ENCODE assay signal across 23 cellular contexts in the genomic region with DNA sequence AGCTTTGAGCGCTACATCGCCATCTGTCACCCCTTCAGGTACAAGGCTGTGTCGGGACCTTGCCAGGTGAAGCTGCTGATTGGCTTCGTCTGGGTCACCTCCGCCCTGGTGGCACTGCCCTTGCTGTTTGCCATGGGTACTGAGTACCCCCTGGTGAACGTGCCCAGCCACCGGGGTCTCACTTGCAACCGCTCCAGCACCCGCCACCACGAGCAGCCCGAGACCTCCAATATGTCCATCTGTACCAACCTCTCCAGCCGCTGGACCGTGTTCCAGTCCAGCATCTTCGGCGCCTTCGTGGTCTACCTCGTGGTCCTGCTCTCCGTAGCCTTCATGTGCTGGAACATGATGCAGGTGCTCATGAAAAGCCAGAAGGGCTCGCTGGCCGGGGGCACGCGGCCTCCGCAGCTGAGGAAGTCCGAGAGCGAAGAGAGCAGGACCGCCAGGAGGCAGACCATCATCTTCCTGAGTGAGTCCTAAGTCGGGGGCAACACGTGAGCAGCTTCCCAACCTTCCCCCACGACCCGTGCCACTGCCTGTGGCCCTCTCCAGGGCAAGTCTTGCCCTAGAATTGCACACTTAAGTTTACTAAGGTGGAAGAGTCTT. TPM values are rescaled to one million over a fixed set of nuclear protein-coding genes. Genes with fewer than 3 reads are reported as not detected.
DNase-seq lines count a peak whose midpoint lies in the region; ATAC-seq and TF ChIP-seq lines count a peak whose summit lies in the region.
"Had no signal": no experiment of that assay in that cellular context is flagged by ENCODE, and none has a peak within 500 bp of the region (broad histone marks: within the 10 kb centered on the region; RNA-seq: fewer than 3 reads in every experiment).

No MANE protein-coding gene starts in this region.

- H3K4me3 ChIP-seq in Caco-2 (ENCODE audit: low read depth, low read length) = peak overlapping the region; percentile 37
- H3K4me3 ChIP-seq in adipocyte (ENCODE audit: low read length) = peak overlapping the region; percentile 75
- H3K4me3 ChIP-seq in right lobe of liver = peak overlapping the region in 2 of 3 donors; percentile 59 to 71
- peak overlapping the region; percentile 71 for H3K4me3 ChIP-seq in rectal smooth muscle tissue (ENCODE audit: low read length)
- H3K4me3 ChIP-seq in adrenal gland = no peak overlapping the region

- TF ChIP-seq CTCF in Caco-2 (IDR thresholded peaks at IDR 0.05; ENCODE audit: insufficient read depth in 1 of 2, low read depth in 1 of 2, low read length in 1 of 2, severe bottlenecking in 1 of 2, unreplicated experiment in 1 of 2) (no peak), right lobe of liver (IDR thresholded peaks at IDR 0.05) (no peak), adrenal gland (IDR thresholded peaks at IDR 0.05) (no peak)

- H3K36me3 ChIP-seq in Caco-2 (ENCODE audit: control insufficient read depth, insufficient read depth, low read length) (no peaks in the 10 kb centered on the region), adipocyte (ENCODE audit: control insufficient read depth, insufficient read depth, low read length, severe bottlenecking) (no peaks in the 10 kb centered on the region), right lobe of liver (no peaks in the 10 kb centered on the region), rectal smooth muscle tissue (ENCODE audit: control insufficient read depth, insufficient read depth, low read length) (no peaks in the 10 kb centered on the region), adrenal gland (replicated peaks in 1 of 2) (no peaks in the 10 kb centered on the region)
- H3K36me3 ChIP-seq: brain microvascular endothelial cell, WERI-Rb-1 had no signal

- TF ChIP-seq POLR2A in right lobe of liver (IDR thresholded peaks at IDR 0.05) (no peak), adrenal gland (IDR thresholded peaks at IDR 0.05) (no peak)

- peak overlapping the region; percentile 97 for H3K27ac Mint-ChIP-seq in Caco-2 (ENCODE audit: unreplicated experiment)
- H3K27ac Mint-ChIP-seq: activated CD4-positive, alpha-beta memory T cell treated with anti-CD3 and anti-CD28 coated beads, Interleukin-2, amount 10 ng/mL, durations not matched to agents 7 days and 5 days; activated naive CD4-positive, alpha-beta T cell treated with anti-CD3 and anti-CD28 coated beads, Interleukin-2, amount 50 U/mL, for 24 hours; CD4-positive, CD25-positive, alpha-beta regulatory T cell; T-helper 1 cell treated with Interleukin-12 subunit alpha and Interleukin-12 subunit beta and Interleukin-4 antibody, amounts not matched to agents 30 μg/mL and 1 μg/mL, for 36 hours had no signal

- no peak for DNase-seq in Caco-2
- no peak for DNase-seq in adipocyte (ENCODE audit: low read depth)
- DNase-seq in right lobe of liver = peak in 1 of 3 donors; percentile 50
- DNase-seq in adrenal gland = no peak
- DNase-seq in NCI-H1694 treated with DMSO at 0.1 percent for 48 hours (lab: John Stamatoyannopoulos, UW) = no peak
- no peak for DNase-seq in SHP77 treated with DMSO at 0.1 percent for 48 hours (lab: John Stamatoyannopoulos, UW)
- DNase-seq: activated CD4-positive, alpha-beta memory T cell treated with anti-CD3 and anti-CD28 coated beads, Interleukin-2, amount 10 ng/mL, durations not matched to agents 7 days and 5 days; activated T-cell treated with anti-CD3 and anti-CD28 coated beads, Interleukin-2, amount 50 U/mL, for 4 hours; brain microvascular endothelial cell; CD4-positive, CD25-positive, alpha-beta regulatory T cell; DND-41; erythroblast; GM23248; MM.1S; NCI-H1694; NCI-H446; NK-92 treated with Interleukin-12 subunit alpha and Interleukin-12 subunit beta, amount 100 ng/mL, for 24 hours had no signal

- no TSS peak for BruUV-seq in Caco-2 (replicated peaks; lab: Mats Ljungman, UMichigan)

- H3K27ac ChIP-seq in right lobe of liver = no peak overlapping the region
- H3K27ac ChIP-seq in rectal smooth muscle tissue (ENCODE audit: low read depth, low read length) = no peak overlapping the region
- no peak overlapping the region for H3K27ac ChIP-seq in adrenal gland
- H3K27ac ChIP-seq: WERI-Rb-1 had no signal

- intact Hi-C loops in Caco-2 (cut with micrococcal nuclease; ENCODE audit: unreplicated experiment) (loop anchor here (5.0 to 10.0 kb wide), 3 partner anchors 125 to 923 kb away; partner anchors contain the start of genes LYPD1 and MZT2A), right lobe of liver (cut with DNase I) (no loop called here), adrenal gland (cut with DNase I) (no loop called here)

- H3K4me3 Mint-ChIP-seq in Caco-2 (ENCODE audit: unreplicated experiment) = peak overlapping the region; percentile 84
- H3K4me3 Mint-ChIP-seq: activated CD4-positive, alpha-beta memory T cell treated with anti-CD3 and anti-CD28 coated beads, Interleukin-2, amount 10 ng/mL, durations not matched to agents 7 days and 5 days; activated naive CD4-positive, alpha-beta T cell treated with anti-CD3 and anti-CD28 coated beads, Interleukin-2, amount 50 U/mL, for 24 hours; activated T-cell treated with anti-CD3 and anti-CD28 coated beads, Interleukin-2, amount 50 U/mL, for 4 hours; CD4-positive, CD25-positive, alpha-beta regulatory T cell; T-helper 1 cell treated with Interleukin-12 subunit alpha and Interleukin-12 subunit beta and Interleukin-4 antibody, amounts not matched to agents 30 μg/mL and 1 μg/mL, for 36 hours had no signal

- WGBS in right lobe of liver (ENCODE audit: insufficient coverage, low coverage, low lambda C conversion rate, missing lambda C conversion rate) = 96% methylated on average over 9 of the region's 30 CpGs
- WGBS in adrenal gland, 4 donors = 95 to 99% (median 96%) methylated on average over 19 to 30 of the region's 30 CpGs

- CTCF ChIA-PET in Caco-2 (lab: Charles Lee) = interaction anchor here (1.7 kb wide), 1 partner anchor 68 kb away, joined by 15 read pairs; no protein-coding TSS in a partner anchor

- no peaks in the 10 kb centered on the region for H3K9me3 Mint-ChIP-seq in Caco-2 (ENCODE audit: unreplicated experiment)
- H3K9me3 Mint-ChIP-seq: activated CD4-positive, alpha-beta memory T cell treated with anti-CD3 and anti-CD28 coated beads, Interleukin-2, amount 10 ng/mL, durations not matched to agents 7 days and 5 days; activated T-cell treated with anti-CD3 and anti-CD28 coated beads, Interleukin-2, amount 50 U/mL, for 4 hours; T-helper 1 cell treated with Interleukin-12 subunit alpha and Interleukin-12 subunit beta and Interleukin-4 antibody, amounts not matched to agents 30 μg/mL and 1 μg/mL, for 36 hours had no signal

- H3K9ac ChIP-seq in adipocyte (ENCODE audit: low read length) (no peak overlapping the region), rectal smooth muscle tissue (ENCODE audit: low read length) (no peak overlapping the region)

- peaks cover 55% of the 10 kb centered on the region for H3K4me1 Mint-ChIP-seq in Caco-2 (ENCODE audit: low read depth, unreplicated experiment)
- H3K4me1 Mint-ChIP-seq: activated CD4-positive, alpha-beta memory T cell treated with anti-CD3 and anti-CD28 coated beads, Interleukin-2, amount 10 ng/mL, durations not matched to agents 7 days and 5 days; activated naive CD4-positive, alpha-beta T cell treated with anti-CD3 and anti-CD28 coated beads, Interleukin-2, amount 50 U/mL, for 24 hours; CD4-positive, CD25-positive, alpha-beta regulatory T cell had no signal

- no peaks in the 10 kb centered on the region for H3K9me3 ChIP-seq in Caco-2
- no peaks in the 10 kb centered on the region for H3K9me3 ChIP-seq in adipocyte (ENCODE audit: control insufficient read depth, low read length)
- no peaks in the 10 kb centered on the region for H3K9me3 ChIP-seq in right lobe of liver
- H3K9me3 ChIP-seq in adrenal gland (replicated peaks in 1 of 3) = no peaks in the 10 kb centered on the region

- no peaks in the 10 kb centered on the region for H3K27me3 Mint-ChIP-seq in Caco-2 (ENCODE audit: insufficient read depth, unreplicated experiment)
- H3K27me3 Mint-ChIP-seq: activated CD4-positive, alpha-beta memory T cell treated with anti-CD3 and anti-CD28 coated beads, Interleukin-2, amount 10 ng/mL, durations not matched to agents 7 days and 5 days had no signal

- peaks cover 62% of the 10 kb centered on the region for H3K4me1 ChIP-seq in Caco-2
- peaks cover 26% of the 10 kb centered on the region for H3K4me1 ChIP-seq in adipocyte (ENCODE audit: control insufficient read depth, insufficient read depth, low read length)
- H3K4me1 ChIP-seq in right lobe of liver = peaks cover 0 to 36% (median 5%) of the 10 kb centered on the region in 4 donors
- peaks cover 4% of the 10 kb centered on the region for H3K4me1 ChIP-seq in rectal smooth muscle tissue (ENCODE audit: control insufficient read depth, insufficient read depth, low read length)
- H3K4me1 ChIP-seq in adrenal gland (replicated peaks in 1 of 2) = peaks cover 4 to 10% of the 10 kb centered on the region in 2 donors

- no peaks in the 10 kb centered on the region for H3K27me3 ChIP-seq in Caco-2 (replicated peaks; ENCODE audit: control insufficient read depth, insufficient read depth, low read length)
- H3K27me3 ChIP-seq in adipocyte (replicated peaks; ENCODE audit: control insufficient read depth, insufficient read depth, low read length) = no peaks in the 10 kb centered on the region
- no peaks in the 10 kb centered on the region for H3K27me3 ChIP-seq in right lobe of liver
- H3K27me3 ChIP-seq in rectal smooth muscle tissue (ENCODE audit: control insufficient read depth, insufficient read depth, low read length) = no peaks in the 10 kb centered on the region
- H3K27me3 ChIP-seq in adrenal gland = no peaks in the 10 kb centered on the region
- H3K27me3 ChIP-seq: brain microvascular endothelial cell had no signal

- H3K36me3 Mint-ChIP-seq in Caco-2 (ENCODE audit: insufficient read depth, unreplicated experiment) = peaks cover 15% of the 10 kb centered on the region
- H3K36me3 Mint-ChIP-seq: activated naive CD4-positive, alpha-beta T cell treated with anti-CD3 and anti-CD28 coated beads, Interleukin-2, amount 50 U/mL, for 24 hours; CD4-positive, CD25-positive, alpha-beta regulatory T cell had no signal

- POLR2A ChIA-PET in Caco-2 (lab: Charles Lee) = no interaction called here

- no peak for ATAC-seq in right lobe of liver
- no peak for ATAC-seq in HG03039 (IDR thresholded peaks at IDR 0.05; ENCODE audit: unreplicated experiment)
- ATAC-seq: activated T-cell treated with anti-CD3 and anti-CD28 coated beads, Interleukin-2, amount 50 U/mL, for 4 hours; Right ventricle myocardium inferior had no signal

RNA-seq across cellular contexts. Expression of gene GPR39, which starts 0.9 kb away (rescaled TPM):
- total RNA-seq in Caco-2 (2022) (26.8 and 28.7 TPM in 2 replicates), right lobe of liver (1 to 10 TPM; 3.6 to 9.1 (median 6.0) TPM), adrenal gland (under 1 TPM in 2 of 8 donors, not detected in 6; 0.15 to 0.28 TPM)
- polyA plus RNA-seq in adrenal gland = under 1 TPM in 2 of 3 donors, not detected in 1; 0.10 to 0.24 TPM
- total RNA-seq: activated CD4-positive, alpha-beta memory T cell treated with anti-CD3 and anti-CD28 coated beads, Interleukin-2, amount 10 ng/mL, durations not matched to agents 7 days and 5 days; activated T-cell treated with anti-CD3 and anti-CD28 coated beads, Interleukin-2, amount 50 U/mL, for 4 hours; CD4-positive, CD25-positive, alpha-beta regulatory T cell; Right ventricle myocardium inferior had no signal
- polyA plus RNA-seq: CD4-positive, CD25-positive, alpha-beta regulatory T cell had no signal

Comparison
In these comparisons a context has a peak if more than half of its experiments do, and no peak if none do; other contexts are left out.
1. H3K4me3 ChIP-seq: peak in Caco-2 (single experiment), adipocyte (single experiment), right lobe of liver (2 of 3) and rectal smooth muscle tissue (single experiment); none in adrenal gland (0 of 4).